In genomic region chr2:237500681-237501424, GRCh38 we compare ENCODE assay signal across 11 cellular contexts. TPM values are rescaled to one million over a fixed set of nuclear protein-coding genes. Genes with fewer than 3 reads are reported as not detected.
DNase-seq lines count a peak whose midpoint lies in the region; ATAC-seq, FAIRE-seq and TF ChIP-seq lines count a peak whose summit lies in the region.
"Had no signal": no experiment of that assay in that cellular context is flagged by ENCODE, and none has a peak within 500 bp of the region (broad histone marks: within the 10 kb centered on the region; RNA-seq: fewer than 3 reads in every experiment).

No MANE protein-coding gene starts in this region.

- H2AFZ ChIP-seq in astrocyte (ENCODE audit: low read depth, low read length) (no peak overlapping the region), MM.1S (ENCODE audit: low read length) (no peak overlapping the region)

- TF ChIP-seq CTCF in AG09319 (IDR thresholded peaks at IDR 0.05; ENCODE audit: low read depth, low read length) (no peak), astrocyte (IDR thresholded peaks at IDR 0.05; ENCODE audit: insufficient read depth, low read depth, low read length) (no peak), MM.1S (IDR thresholded peaks at IDR 0.05; ENCODE audit: low read length) (no peak)

- H3K9ac ChIP-seq in astrocyte (ENCODE audit: low read length) = peak overlapping the region; percentile 80
- no peak overlapping the region for H3K9ac ChIP-seq in MM.1S (ENCODE audit: low read length)

- peaks cover 20% of the 10 kb centered on the region for H3K4me1 Mint-ChIP-seq in astrocyte (ENCODE audit: low read depth, unreplicated experiment)

- H3K9me3 Mint-ChIP-seq in astrocyte (ENCODE audit: unreplicated experiment) = no peaks in the 10 kb centered on the region
- H3K9me3 Mint-ChIP-seq: dendritic cell treated with granulocyte-macrophage colony-stimulating factor and Interleukin-4, amounts not matched to agents 40 ng/mL and 50 ng/mL, for 4 days had no signal

- DNase-seq in AG09319 (ENCODE audit: extremely low read depth, low read depth) (peak; percentile 63), HS-5 (ENCODE audit: low read depth) (peak; percentile 99), astrocyte (ENCODE audit: low read depth) (peak; percentile 100), left lobe of liver (ENCODE audit: low spot score) (peak; percentile 44), MM.1S (no peak)
- no peak for DNase-seq in activated naive CD4-positive, alpha-beta T cell treated with anti-CD3 and anti-CD28 coated beads, Interleukin-2, amount 50 U/mL, for 16 hours
- no peak for DNase-seq in activated CD8-positive, alpha-beta memory T cell treated with anti-CD3 and anti-CD28 coated beads for 24 hours

- no peaks in the 10 kb centered on the region for H3K27me3 ChIP-seq in astrocyte (ENCODE audit: insufficient read depth, low read length)
- peaks cover 7% of the 10 kb centered on the region; the same call in 1 of the 2 replicates for H3K27me3 ChIP-seq in MM.1S (replicated peaks; ENCODE audit: insufficient read depth, low read length)

- ATAC-seq in left lobe of liver = no peak
- ATAC-seq in GM18907 (IDR thresholded peaks at IDR 0.05; ENCODE audit: unreplicated experiment) = no peak
- ATAC-seq: psoas muscle had no signal

- FAIRE-seq in astrocyte (lab: Jason Lieb, UNC) = peak; percentile 99

- H3K4me3 ChIP-seq in astrocyte (ENCODE audit: insufficient read depth, low read depth, low read length) = no peak overlapping the region
- H3K4me3 ChIP-seq in MM.1S (ENCODE audit: low read length) = no peak overlapping the region
- H3K4me3 ChIP-seq: psoas muscle had no signal

- H3K9me3 ChIP-seq in astrocyte (ENCODE audit: insufficient read depth, low read depth, low read length) = no peaks in the 10 kb centered on the region
- no peaks in the 10 kb centered on the region for H3K9me3 ChIP-seq in MM.1S (replicated peaks; ENCODE audit: insufficient read depth, low read length)
- H3K9me3 ChIP-seq: psoas muscle had no signal

- H3K4me2 ChIP-seq in astrocyte (ENCODE audit: low read length) (peak overlapping the region; percentile 60), MM.1S (ENCODE audit: low read depth, low read length) (no peak overlapping the region)

- peaks cover 18% of the 10 kb centered on the region for H3K36me3 Mint-ChIP-seq in astrocyte (ENCODE audit: low read depth, unreplicated experiment)

- H3K27me3 Mint-ChIP-seq in astrocyte (ENCODE audit: low read depth, unreplicated experiment) = peaks cover 5% of the 10 kb centered on the region

- no peaks in the 10 kb centered on the region for H4K20me1 ChIP-seq in astrocyte (ENCODE audit: insufficient read depth, low read length)
- no peaks in the 10 kb centered on the region for H4K20me1 ChIP-seq in MM.1S (ENCODE audit: insufficient read depth, low read length)

- H3K27ac Mint-ChIP-seq in astrocyte (ENCODE audit: unreplicated experiment) = peak overlapping the region; percentile 85
- H3K27ac Mint-ChIP-seq: dendritic cell treated with granulocyte-macrophage colony-stimulating factor and Interleukin-4, amounts not matched to agents 40 ng/mL and 50 ng/mL, for 4 days had no signal

- no peaks in the 10 kb centered on the region for H3K9me2 ChIP-seq in MM.1S (replicated peaks; ENCODE audit: insufficient read depth, low read length)

- H3K36me3 ChIP-seq in astrocyte (ENCODE audit: insufficient read depth, low read length) (peaks cover 62% of the 10 kb centered on the region), MM.1S (replicated peaks; ENCODE audit: insufficient read depth, low read length) (no peaks in the 10 kb centered on the region)

- H3K27ac ChIP-seq in astrocyte (ENCODE audit: low read depth, low read length) (peak overlapping the region; percentile 100), MM.1S (ENCODE audit: low read length) (no peak overlapping the region)
- H3K27ac ChIP-seq: psoas muscle had no signal

- peaks cover 80% of the 10 kb centered on the region for H3K79me2 ChIP-seq in astrocyte (ENCODE audit: insufficient read depth, low read length)
- no peaks in the 10 kb centered on the region for H3K79me2 ChIP-seq in MM.1S (ENCODE audit: low read length)

- H3K4me1 ChIP-seq in astrocyte (ENCODE audit: insufficient read depth, low read length) (peaks cover 34% of the 10 kb centered on the region), MM.1S (ENCODE audit: low read length) (no peaks in the 10 kb centered on the region)
- H3K4me1 ChIP-seq: psoas muscle had no signal

- H3K4me3 Mint-ChIP-seq in astrocyte (ENCODE audit: unreplicated experiment) = peak overlapping the region; percentile 21
- H3K4me3 Mint-ChIP-seq: dendritic cell treated with granulocyte-macrophage colony-stimulating factor and Interleukin-4, amounts not matched to agents 40 ng/mL and 50 ng/mL, for 4 days had no signal

- no peaks in the 10 kb centered on the region for H3F3A ChIP-seq in MM.1S (ENCODE audit: insufficient read depth, low read length)

RNA-seq across cellular contexts. Expression of gene MLPH, which starts 13.8 kb away (rescaled TPM):
- total RNA-seq in astrocyte (14.2 and 16.2 TPM in 2 replicates), left lobe of liver (55.0 TPM)
- total RNA-seq: T-helper 1 cell treated with Interleukin-12 subunit alpha and Interleukin-12 subunit beta and Interleukin-4 antibody, amounts not matched to agents 30 ng/mL and 1 ng/mL, for 36 hours had no signal

Comparison
In these comparisons a context has a peak if more than half of its experiments do, and no peak if none do; other contexts are left out.
1. DNase-seq: peak in AG09319 (single experiment), HS-5 (single experiment), astrocyte (single experiment) and left lobe of liver (single experiment); none in activated naive CD4-positive, alpha-beta T cell treated with anti-CD3 and anti-CD28 coated beads, Interleukin-2, amount 50 U/mL, for 16 hours (single experiment), MM.1S (single experiment) and activated CD8-positive, alpha-beta memory T cell treated with anti-CD3 and anti-CD28 coated beads for 24 hours (single experiment).